Comparison of ENCODE assay signal across 18 cellular contexts in genomic region chr17:60934723-60935122, GRCh38.
DNase-seq lines count a peak whose midpoint lies in the region; ATAC-seq and TF ChIP-seq lines count a peak whose summit lies in the region.
"Had no signal": no experiment of that assay in that cellular context is flagged by ENCODE, and none has a peak within 500 bp of the region (broad histone marks: within the 10 kb centered on the region; RNA-seq: fewer than 3 reads in every experiment).

No MANE protein-coding gene starts in this region.

- no peaks in the 10 kb centered on the region for H3K9me2 ChIP-seq in PC-3 (replicated peaks; ENCODE audit: low read length)

- POLR2A ChIA-PET in MCF 10A (lab: Yijun Ruan, JAX) (no interaction called here), PC-3 (lab: Charles Lee; ENCODE audit: unreplicated experiment) (no interaction called here)

- H3K9me3 ChIP-seq in breast epithelium = no peaks in the 10 kb centered on the region
- H3K9me3 ChIP-seq in PC-3 (ENCODE audit: low read length) = no peaks in the 10 kb centered on the region
- H3K9me3 ChIP-seq: BLaER1, Caco-2 had no signal

- H3F3A ChIP-seq in PC-3 (ENCODE audit: low read length, unreplicated experiment) = no peaks in the 10 kb centered on the region

- no peaks in the 10 kb centered on the region for H3K36me3 Mint-ChIP-seq in MCF 10A (ENCODE audit: insufficient read depth, unreplicated experiment)

- no peaks in the 10 kb centered on the region for H3K4me1 ChIP-seq in breast epithelium
- no peaks in the 10 kb centered on the region for H3K4me1 ChIP-seq in PC-3 (ENCODE audit: insufficient read depth, low read length)
- H3K4me1 ChIP-seq in foreskin keratinocyte = no peaks in the 10 kb centered on the region
- H3K4me1 ChIP-seq: BLaER1, Caco-2 had no signal

- H3K36me3 ChIP-seq in breast epithelium = no peaks in the 10 kb centered on the region
- H3K36me3 ChIP-seq in PC-3 (ENCODE audit: low read depth, low read length) = no peaks in the 10 kb centered on the region
- H3K36me3 ChIP-seq: BLaER1 had no signal

- TF ChIP-seq CTCF in MCF 10A (IDR thresholded peaks at IDR 0.05; ENCODE audit: unreplicated experiment) = no peak
- no peak for TF ChIP-seq CTCF in breast epithelium (IDR thresholded peaks at IDR 0.05)
- no peak for TF ChIP-seq CTCF in PC-3 (conservative IDR thresholded peaks at IDR 0.05; ENCODE audit: low read depth, low read length)
- TF ChIP-seq CTCF in foreskin keratinocyte (conservative IDR thresholded peaks at IDR 0.05) = no peak

- CTCF ChIA-PET in MCF 10A (lab: Yijun Ruan, JAX) (no interaction called here), PC-3 (lab: Charles Lee) (interaction anchor here (0.6 kb wide), 1 partner anchor 95 kb away, joined by 4 read pairs; no protein-coding TSS in a partner anchor)

- DNase-seq in MCF 10A (ENCODE audit: unreplicated experiment) = peak; percentile 20
- DNase-seq in breast epithelium (ENCODE audit: low spot score in 2 of 2) = no peak
- peak; percentile 31 for DNase-seq in PC-3
- no peak for DNase-seq in foreskin keratinocyte
- DNase-seq in activated naive CD4-positive, alpha-beta T cell treated with Interleukin-2 at 50 U/mL for 16 hours = no peak
- DNase-seq in T1000 (lab: John Stamatoyannopoulos, UW) = no peak
- DNase-seq: AML-193; Caco-2; CD8-positive, alpha-beta memory T cell; DND-41 had no signal

- no peak for TF ChIP-seq POLR2A in breast epithelium (IDR thresholded peaks at IDR 0.05)

- H3K4me3 ChIP-seq in breast epithelium = no peak overlapping the region
- no peak overlapping the region for H3K4me3 ChIP-seq in PC-3 (ENCODE audit: low read length)
- H3K4me3 ChIP-seq: BLaER1, GM12878 had no signal

- peaks cover 6% of the 10 kb centered on the region for H3K4me1 Mint-ChIP-seq in MCF 10A (ENCODE audit: insufficient read depth, unreplicated experiment)
- H3K4me1 Mint-ChIP-seq: CD8-positive, alpha-beta memory T cell had no signal

- H3K27me3 Mint-ChIP-seq in MCF 10A (ENCODE audit: insufficient read depth, unreplicated experiment) = no peaks in the 10 kb centered on the region
- H3K27me3 Mint-ChIP-seq: CD8-positive, alpha-beta memory T cell had no signal

- no peak overlapping the region for H3K4me2 ChIP-seq in PC-3 (ENCODE audit: low read length)
- H3K4me2 ChIP-seq: BLaER1, KMS-11 had no signal

- intact Hi-C loops in MCF 10A (cut with micrococcal nuclease) = no loop called here
- intact Hi-C loops in breast epithelium (cut with DNase I; ENCODE audit: low total_unique reads) = no loop called here
- intact Hi-C loops in PC-3 (cut with micrococcal nuclease) = no loop called here

- no peak overlapping the region for H3K9ac ChIP-seq in PC-3 (ENCODE audit: low read length)
- H3K9ac ChIP-seq: BLaER1, KMS-11 had no signal

- no peak overlapping the region for H3K27ac ChIP-seq in breast epithelium
- H3K27ac ChIP-seq in PC-3 (ENCODE audit: low read length) = no peak overlapping the region
- H3K27ac ChIP-seq in foreskin keratinocyte = no peak overlapping the region
- H3K27ac ChIP-seq: 22Rv1, BLaER1, KMS-11 had no signal

- BruUV-seq in MCF 10A (replicated peaks; lab: Mats Ljungman, UMichigan) = no TSS peak
- no TSS peak for BruUV-seq in PC-3 (replicated peaks; lab: Mats Ljungman, UMichigan)

- H4K20me1 ChIP-seq in PC-3 (ENCODE audit: low read length) = no peaks in the 10 kb centered on the region
- H4K20me1 ChIP-seq: BLaER1 had no signal

- ATAC-seq in PC-3 = no peak
- peak; percentile 51 for ATAC-seq in foreskin keratinocyte
- ATAC-seq in HG02678 (IDR thresholded peaks at IDR 0.05; ENCODE audit: unreplicated experiment) = no peak
- ATAC-seq in HG02798 (IDR thresholded peaks at IDR 0.05; ENCODE audit: poor library complexity, unreplicated experiment) = no peak
- ATAC-seq: GM12878, HCT116, HepG2 had no signal

- H3K27me3 ChIP-seq in breast epithelium (no peaks in the 10 kb centered on the region), PC-3 (ENCODE audit: low read length) (no peaks in the 10 kb centered on the region), foreskin keratinocyte (no peaks in the 10 kb centered on the region)
- H3K27me3 ChIP-seq: BLaER1 had no signal

- no peak overlapping the region for H3K4me3 Mint-ChIP-seq in MCF 10A (ENCODE audit: unreplicated experiment)
- H3K4me3 Mint-ChIP-seq: CD8-positive, alpha-beta memory T cell had no signal

- H3K27ac Mint-ChIP-seq in MCF 10A (ENCODE audit: low read depth, unreplicated experiment) = no peak overlapping the region
- H3K27ac Mint-ChIP-seq: CD8-positive, alpha-beta memory T cell had no signal

- H3K79me2 ChIP-seq in PC-3 (ENCODE audit: low read length) = no peaks in the 10 kb centered on the region

- H2AFZ ChIP-seq in PC-3 (ENCODE audit: low read length) = no peak overlapping the region

- H3K9me3 Mint-ChIP-seq in MCF 10A (ENCODE audit: unreplicated experiment) = no peaks in the 10 kb centered on the region
- H3K9me3 Mint-ChIP-seq: CD8-positive, alpha-beta memory T cell had no signal

Comparison
In these comparisons a context has a peak if more than half of its experiments do, and no peak if none do; other contexts are left out.
1. DNase-seq: peak in MCF 10A (single experiment) and PC-3 (single experiment); none in breast epithelium (0 of 2), foreskin keratinocyte (0 of 2), activated naive CD4-positive, alpha-beta T cell treated with Interleukin-2 at 50 U/mL for 16 hours (single experiment) and T1000 (single experiment).